ENCODE assay signal across 8 cellular contexts in genomic region chr16:89320717-89321501, GRCh38.
DNase-seq lines count a peak whose midpoint lies in the region; ATAC-seq, FAIRE-seq and TF ChIP-seq lines count a peak whose summit lies in the region.

No MANE protein-coding gene starts in this region.

- POLR2A ChIA-PET in RWPE1 (lab: Yijun Ruan, JAX; ENCODE audit: low non-redundant PET) = interaction anchor here (0.7 kb wide), 1 partner anchor 181 kb away, joined by 6 read pairs; no protein-coding TSS in a partner anchor

- WGBS in pancreas, 2 donors = 26 to 37% methylated on average over 30 to 33 of the region's 33 CpGs

- no peaks in the 10 kb centered on the region for H3K9me3 ChIP-seq in pancreas

- TF ChIP-seq CTCF in RWPE1 (conservative IDR thresholded peaks at IDR 0.05; ENCODE audit: low read depth) (no peak), fibroblast of mammary gland (conservative IDR thresholded peaks at IDR 0.05; ENCODE audit: control insufficient read depth, insufficient read depth, low read depth, low read length) (no peak), pancreas (IDR thresholded peaks at IDR 0.05) (no peak)

- intact Hi-C loops in pancreas (cut with DNase I) = loop anchor here in 1 of 3 donors (10.0 kb wide), 1 partner anchor 234 kb away; no protein-coding TSS in a partner anchor
- intact Hi-C loops in activated naive CD4-positive, alpha-beta T cell treated with anti-CD3 and anti-CD28 coated beads for 36 hours (cut with micrococcal nuclease) = no loop called here

- peak overlapping the region; percentile 97 for H3K27ac ChIP-seq in RWPE1
- peak overlapping the region in 2 of 4 donors; percentile 42 to 44 for H3K27ac ChIP-seq in pancreas

- H3K27me3 Mint-ChIP-seq in activated naive CD4-positive, alpha-beta T cell treated with anti-CD3 and anti-CD28 coated beads for 36 hours (ENCODE audit: low read depth) = no peaks in the 10 kb centered on the region

- DNase-seq in NCI-H748 (lab: John Stamatoyannopoulos, UW; ENCODE audit: unreplicated experiment) (peak; percentile 45), NCI-H748 treated with DMSO at 0.1 percent for 48 hours (lab: John Stamatoyannopoulos, UW) (no peak), RWPE1 (ENCODE audit: low spot score) (peak; percentile 55), fibroblast of mammary gland (ENCODE audit: low read depth) (peak; percentile 49), pancreas (peak in 3 of 6 donors; percentile 50 to 85 (median 54)), MV-4-11 (lab: John Stamatoyannopoulos, UW) (no peak)
- no peak for DNase-seq in activated naive CD4-positive, alpha-beta T cell treated with anti-CD3 and anti-CD28 coated beads for 36 hours

- no peak overlapping the region for H3K27ac Mint-ChIP-seq in activated naive CD4-positive, alpha-beta T cell treated with anti-CD3 and anti-CD28 coated beads for 36 hours

- peaks cover 98% of the 10 kb centered on the region for H3K4me1 Mint-ChIP-seq in activated naive CD4-positive, alpha-beta T cell treated with anti-CD3 and anti-CD28 coated beads for 36 hours (ENCODE audit: low read depth)

- peaks cover 15 to 33% (median 17%) of the 10 kb centered on the region in 3 donors for H3K4me1 ChIP-seq in pancreas

- peaks cover 22% of the 10 kb centered on the region for H3K36me3 Mint-ChIP-seq in activated naive CD4-positive, alpha-beta T cell treated with anti-CD3 and anti-CD28 coated beads for 36 hours (ENCODE audit: low read depth)

- H3K9me3 Mint-ChIP-seq in activated naive CD4-positive, alpha-beta T cell treated with anti-CD3 and anti-CD28 coated beads for 36 hours = no peaks in the 10 kb centered on the region

- no peak overlapping the region for H3K4me3 Mint-ChIP-seq in activated naive CD4-positive, alpha-beta T cell treated with anti-CD3 and anti-CD28 coated beads for 36 hours

- H3K4me3 ChIP-seq in fibroblast of mammary gland (ENCODE audit: control insufficient read depth, low read depth, low read length) (no peak overlapping the region), pancreas (peak overlapping the region in 1 of 4 donors; percentile 8)

- FAIRE-seq in pancreas (lab: Jason Lieb, UNC) = no peak

- H3K27me3 ChIP-seq in pancreas = no peaks in the 10 kb centered on the region

- ATAC-seq in pancreas = peak; percentile 36 to 69 (median 66)
- no peak for ATAC-seq in GM19395 (IDR thresholded peaks at IDR 0.05; ENCODE audit: unreplicated experiment)

- H3K36me3 ChIP-seq in pancreas = no peaks in the 10 kb centered on the region

- CTCF ChIA-PET in RWPE1 (lab: Yijun Ruan, JAX) = interaction anchor here (0.7 kb wide), 1 partner anchor 42 kb away, joined by 5 read pairs; no protein-coding TSS in a partner anchor
- CTCF ChIA-PET in activated naive CD4-positive, alpha-beta T cell treated with anti-CD3 and anti-CD28 coated beads for 36 hours (lab: Charles Lee) = no interaction called here

Comparison
In these comparisons a context has a peak if more than half of its experiments do, and no peak if none do; other contexts are left out.
1. DNase-seq: peak in NCI-H748 (single experiment), RWPE1 (single experiment) and fibroblast of mammary gland (single experiment); none in NCI-H748 treated with DMSO at 0.1 percent for 48 hours (single experiment), MV-4-11 (single experiment) and activated naive CD4-positive, alpha-beta T cell treated with anti-CD3 and anti-CD28 coated beads for 36 hours (single experiment).